21 cellular contexts compared by ENCODE assay signal in the genomic region with DNA sequence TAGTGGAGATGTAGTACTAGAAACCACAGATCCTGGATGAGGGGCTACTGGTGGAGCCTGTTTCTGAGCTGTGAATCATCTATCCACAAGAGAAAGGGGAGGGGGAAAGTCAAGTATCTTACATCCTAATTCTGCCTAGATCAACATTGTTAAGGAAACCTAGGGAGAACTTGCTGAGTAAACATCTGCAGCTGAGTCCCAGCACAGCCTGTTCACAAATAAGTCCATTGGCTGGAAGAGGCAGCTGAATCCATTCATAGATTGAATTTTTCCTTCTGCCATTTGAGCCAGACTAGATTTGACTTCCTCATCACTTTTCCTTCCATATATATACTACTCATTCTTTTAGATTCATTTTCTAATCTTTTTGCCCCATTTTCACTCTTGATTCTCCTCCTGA.
"Had no signal": no experiment of that assay in that cellular context is flagged by ENCODE, and none has a peak within 500 bp of the region (broad histone marks: within the 10 kb centered on the region; RNA-seq: fewer than 3 reads in every experiment).

No MANE protein-coding gene starts in this region.

- DNase-seq: activated B cell treated with CpG ODN at 0.5 μM for 24 hours; activated CD4-positive, alpha-beta T cell treated with anti-CD3 and anti-CD28 coated beads for 36 hours; activated CD4-positive, alpha-beta T cell treated with anti-CD3 and anti-CD28 coated beads, Interleukin-2, amount 50 U/mL, for 4 hours; activated CD8-positive, alpha-beta memory T cell treated with anti-CD3 and anti-CD28 coated beads for 24 hours; activated CD8-positive, alpha-beta memory T cell treated with anti-CD3 and anti-CD28 coated beads, Interleukin-2, amount 50 U/mL, for 4 hours; activated T-cell treated with anti-CD3 and anti-CD28 coated beads, Interleukin-2, amount 50 U/mL, for 24 hours; brain microvascular endothelial cell; caudate nucleus; effector CD4-positive, alpha-beta T cell; heart right ventricle; kidney; lower lobe of right lung; naive B cell; posterior cingulate gyrus; right cardiac atrium; stimulated activated CD4-positive, alpha-beta T cell treated with anti-CD3 and anti-CD28 coated beads, Interleukin-12 subunit alpha, Interleukin-12 subunit beta, amount 100 ng/mL, for 4 hours; stimulated activated CD4-positive, alpha-beta T cell treated with anti-CD3 and anti-CD28 coated beads, Interleukin-4, amount 100 ng/mL, for 4 hours; T1000; tibial artery had no signal

- H3K27me3 ChIP-seq: ascending aorta, brain microvascular endothelial cell, heart right ventricle, neural progenitor cell, tibial artery had no signal

- H3K4me2 ChIP-seq: neural progenitor cell had no signal

- H3K4me1 ChIP-seq: ascending aorta, heart right ventricle, lower lobe of right lung, tibial artery had no signal

- H3K36me3 ChIP-seq: ascending aorta, brain microvascular endothelial cell, heart right ventricle, lower lobe of right lung, neural progenitor cell, tibial artery had no signal

- H3K27ac ChIP-seq: ascending aorta, brain microvascular endothelial cell, heart right ventricle, lower lobe of right lung, neural progenitor cell, tibial artery had no signal

- H3K4me3 ChIP-seq: ascending aorta, heart right ventricle, lower lobe of right lung, neural progenitor cell, tibial artery had no signal

- H3K9ac ChIP-seq: neural progenitor cell had no signal

- H3K9me3 ChIP-seq: ascending aorta, heart right ventricle, lower lobe of right lung, tibial artery had no signal

- H2AFZ ChIP-seq: neural progenitor cell had no signal
